ENCODE assay signal across 2 cellular contexts in genomic region chr12:34016361-34016760, GRCh38.
TF ChIP-seq lines count a peak whose summit lies in the region.

No MANE protein-coding gene starts in this region.

TF ChIP-seq in GM23338, 12 proteins besides CTCF, POLR2A, EP300 and RAD21:
- no peak for TF ChIP-seq JUNB (IDR thresholded peaks at IDR 0.05; ENCODE audit: unreplicated experiment)
- TF ChIP-seq CREB1 (CRISPR knock-in tag; IDR thresholded peaks at IDR 0.05; ENCODE audit: low read depth): no peak
- TF ChIP-seq ZNF462 (CRISPR knock-in tag; IDR thresholded peaks at IDR 0.05): no peak
TF ChIP-seq in GM23338: peak in this region for 0.

TF ChIP-seq in SK-N-SH treated with all-trans-retinoic acid at 6 μM for 48 hours, 23 proteins besides CTCF, POLR2A, EP300 and RAD21:
- no peak for TF ChIP-seq BACH2 (CRISPR knock-in tag; IDR thresholded peaks at IDR 0.05; ENCODE audit: borderline replicate concordance)
- TF ChIP-seq, protein P1, sequence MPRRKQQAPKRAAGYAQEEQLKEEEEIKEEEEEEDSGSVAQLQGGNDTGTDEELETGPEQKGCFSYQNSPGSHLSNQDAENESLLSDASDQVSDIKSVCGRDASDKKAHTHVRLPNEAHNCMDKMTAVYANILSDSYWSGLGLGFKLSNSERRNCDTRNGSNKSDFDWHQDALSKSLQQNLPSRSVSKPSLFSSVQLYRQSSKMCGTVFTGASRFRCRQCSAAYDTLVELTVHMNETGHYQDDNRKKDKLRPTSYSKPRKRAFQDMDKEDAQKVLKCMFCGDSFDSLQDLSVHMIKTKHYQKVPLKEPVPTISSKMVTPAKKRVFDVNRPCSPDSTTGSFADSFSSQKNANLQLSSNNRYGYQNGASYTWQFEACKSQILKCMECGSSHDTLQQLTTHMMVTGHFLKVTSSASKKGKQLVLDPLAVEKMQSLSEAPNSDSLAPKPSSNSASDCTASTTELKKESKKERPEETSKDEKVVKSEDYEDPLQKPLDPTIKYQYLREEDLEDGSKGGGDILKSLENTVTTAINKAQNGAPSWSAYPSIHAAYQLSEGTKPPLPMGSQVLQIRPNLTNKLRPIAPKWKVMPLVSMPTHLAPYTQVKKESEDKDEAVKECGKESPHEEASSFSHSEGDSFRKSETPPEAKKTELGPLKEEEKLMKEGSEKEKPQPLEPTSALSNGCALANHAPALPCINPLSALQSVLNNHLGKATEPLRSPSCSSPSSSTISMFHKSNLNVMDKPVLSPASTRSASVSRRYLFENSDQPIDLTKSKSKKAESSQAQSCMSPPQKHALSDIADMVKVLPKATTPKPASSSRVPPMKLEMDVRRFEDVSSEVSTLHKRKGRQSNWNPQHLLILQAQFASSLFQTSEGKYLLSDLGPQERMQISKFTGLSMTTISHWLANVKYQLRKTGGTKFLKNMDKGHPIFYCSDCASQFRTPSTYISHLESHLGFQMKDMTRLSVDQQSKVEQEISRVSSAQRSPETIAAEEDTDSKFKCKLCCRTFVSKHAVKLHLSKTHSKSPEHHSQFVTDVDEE (CRISPR knock-in tag; IDR thresholded peaks at IDR 0.05): no peak
- TF ChIP-seq ZC3H10 (CRISPR knock-in tag; IDR thresholded peaks at IDR 0.05): no peak
- no peak for TF ChIP-seq ISL1 (CRISPR knock-in tag; IDR thresholded peaks at IDR 0.05)
- TF ChIP-seq CSDC2 (CRISPR knock-in tag; IDR thresholded peaks at IDR 0.05): no peak
